In the genomic region with DNA sequence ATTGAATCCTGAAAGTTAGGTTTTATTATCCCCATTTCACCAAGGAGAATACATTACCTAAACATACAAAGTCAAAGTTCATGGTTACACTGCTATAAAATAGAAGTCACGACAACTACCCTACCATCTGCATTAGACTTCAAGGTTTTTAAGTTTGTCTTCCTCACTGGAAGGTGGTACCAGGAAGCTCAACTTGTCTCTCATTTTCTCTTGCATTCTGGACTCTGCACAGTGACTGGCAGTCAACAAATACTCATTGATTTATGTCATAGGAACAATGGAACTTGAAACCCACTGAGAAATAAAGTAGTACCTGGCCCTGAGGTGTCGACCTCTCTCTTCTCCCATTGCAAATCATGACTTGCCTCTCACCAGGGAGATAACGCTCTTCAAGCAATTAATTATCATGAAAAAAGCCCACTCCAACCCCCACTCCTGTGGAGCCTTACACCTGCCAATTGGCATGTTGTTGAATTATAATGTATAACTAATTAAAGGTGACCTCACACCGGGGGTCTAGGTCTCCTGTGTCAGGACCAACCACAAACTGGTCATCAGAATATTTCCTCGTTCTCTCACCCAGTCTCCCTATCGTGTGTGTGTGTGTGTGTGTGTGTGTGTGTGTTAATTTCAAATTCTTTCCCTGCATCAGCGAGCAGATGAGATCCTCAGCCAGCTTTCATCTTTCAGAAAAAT, we compare ENCODE assay signal across 13 cellular contexts.
A peak's percentile ranks its signal among the peaks of the same experiment; 100 is the strongest.
DNase-seq lines count a peak whose midpoint lies in the region; ATAC-seq and TF ChIP-seq lines count a peak whose summit lies in the region.
"Had no signal": no experiment of that assay in that cellular context is flagged by ENCODE, and none has a peak within 500 bp of the region (broad histone marks: within the 10 kb centered on the region; RNA-seq: fewer than 3 reads in every experiment).

No MANE protein-coding gene starts in this region.

- H3K4me3 ChIP-seq in OCI-LY3 (ENCODE audit: low read length) (peak overlapping the region; percentile 38), mucosa of descending colon (no peak overlapping the region), right atrium auricular region (no peak overlapping the region)
- H3K4me3 ChIP-seq: left lung had no signal

- ATAC-seq in mucosa of descending colon (peak; percentile 87), GM18868 (IDR thresholded peaks at IDR 0.05; ENCODE audit: unreplicated experiment) (no peak)

- H3K4me1 ChIP-seq in OCI-LY3 (ENCODE audit: low read length) (peaks cover 25% of the 10 kb centered on the region), mucosa of descending colon (ENCODE audit: low read depth) (peaks cover 8% of the 10 kb centered on the region), right atrium auricular region (no peaks in the 10 kb centered on the region)
- H3K4me1 ChIP-seq: left lung had no signal

- TF ChIP-seq CTCF in OCI-LY3 (IDR thresholded peaks at IDR 0.05; ENCODE audit: low read depth, low read length) (no peak), mucosa of descending colon (IDR thresholded peaks at IDR 0.05) (no peak), right atrium auricular region (IDR thresholded peaks at IDR 0.05) (no peak)

- no peak overlapping the region for H3K27ac ChIP-seq in OCI-LY3 (ENCODE audit: low read length)
- no peak overlapping the region for H3K27ac ChIP-seq in right atrium auricular region
- H3K27ac ChIP-seq: left lung had no signal

- H3K36me3 ChIP-seq in OCI-LY3 (replicated peaks; ENCODE audit: low read depth, low read length) (no peaks in the 10 kb centered on the region), mucosa of descending colon (ENCODE audit: low read depth) (no peaks in the 10 kb centered on the region), right atrium auricular region (no peaks in the 10 kb centered on the region)
- H3K36me3 ChIP-seq: left lung had no signal

- no peak overlapping the region for H3K9ac ChIP-seq in OCI-LY3 (ENCODE audit: low read length)

- DNase-seq in DMS153 (lab: John Stamatoyannopoulos, UW) (peak; percentile 68), NCI-H1417 treated with DMSO at 0.1 percent for 48 hours (lab: John Stamatoyannopoulos, UW) (peak; percentile 92), mucosa of descending colon (peak in 1 of 3 donors; percentile 14), SKM-1 (lab: John Stamatoyannopoulos, UW; ENCODE audit: unreplicated experiment) (no peak), right atrium auricular region (ENCODE audit: low spot score) (no peak)
- no peak for DNase-seq in stimulated activated CD4-positive, alpha-beta T cell treated with anti-CD3 and anti-CD28 coated beads, Interleukin-15, amount 100 ng/mL, for 24 hours
- DNase-seq: activated CD4-positive, alpha-beta T cell treated with anti-CD3 and anti-CD28 coated beads for 4 hours; activated naive CD4-positive, alpha-beta T cell treated with anti-CD3 and anti-CD28 coated beads, Interleukin-2, amount 50 U/mL, for 16 hours; dermis blood vessel endothelial cell; left lung; posterior cingulate gyrus had no signal

- H3K79me2 ChIP-seq in OCI-LY3 (ENCODE audit: low read length): no peaks in the 10 kb centered on the region

- H3K9me3 ChIP-seq in OCI-LY3 (ENCODE audit: insufficient read depth, low read length): no peaks in the 10 kb centered on the region
- no peaks in the 10 kb centered on the region for H3K9me3 ChIP-seq in mucosa of descending colon
- H3K9me3 ChIP-seq in right atrium auricular region: no peaks in the 10 kb centered on the region
- H3K9me3 ChIP-seq: left lung had no signal

- no peak overlapping the region for H2AFZ ChIP-seq in OCI-LY3 (ENCODE audit: low read depth, low read length)

- intact Hi-C loops in mucosa of descending colon (cut with DNase I, micrococcal nuclease): no loop called here

- peaks cover 77% of the 10 kb centered on the region for H3K27me3 ChIP-seq in OCI-LY3 (ENCODE audit: low read depth, low read length)
- no peaks in the 10 kb centered on the region for H3K27me3 ChIP-seq in right atrium auricular region
- H3K27me3 ChIP-seq: left lung had no signal

- H4K20me1 ChIP-seq in OCI-LY3 (ENCODE audit: insufficient read depth, low read length): peaks cover 32% of the 10 kb centered on the region; the same call in 1 of the 2 replicates

- H3K4me2 ChIP-seq in OCI-LY3 (ENCODE audit: low read length): peak overlapping the region; percentile 71

Comparison
In these comparisons a context has a peak if more than half of its experiments do, and no peak if none do; other contexts are left out.
1. DNase-seq: peak in DMS153 (single experiment) and NCI-H1417 treated with DMSO at 0.1 percent for 48 hours (single experiment); none in stimulated activated CD4-positive, alpha-beta T cell treated with anti-CD3 and anti-CD28 coated beads, Interleukin-15, amount 100 ng/mL, for 24 hours (single experiment), SKM-1 (single experiment) and right atrium auricular region (single experiment).